ENCODE assay signal across 14 cellular contexts in the genomic region with DNA sequence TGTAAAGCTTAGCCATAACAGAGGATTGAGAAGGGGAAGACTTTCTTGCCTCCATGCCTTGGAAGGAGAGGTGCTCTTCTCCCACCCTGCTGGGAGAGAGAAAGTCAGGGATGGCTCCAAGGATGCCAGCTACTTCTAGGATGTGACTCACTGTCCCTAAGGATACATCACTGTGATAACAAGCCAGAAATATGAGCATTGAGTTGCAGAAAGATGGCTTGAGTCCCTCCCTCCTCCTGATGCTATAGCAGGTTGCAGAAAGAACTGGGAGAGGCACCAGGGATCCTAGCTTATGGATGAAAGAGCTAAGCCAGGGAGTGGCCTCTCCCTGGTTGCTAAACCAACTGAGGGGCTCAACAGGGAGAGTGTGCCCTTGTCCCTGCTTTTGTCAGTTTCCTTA.
"Had no signal": no experiment of that assay in that cellular context is flagged by ENCODE, and none has a peak within 500 bp of the region (broad histone marks: within the 10 kb centered on the region; RNA-seq: fewer than 3 reads in every experiment).

No MANE protein-coding gene starts in this region.

- H3K27ac ChIP-seq: cardiac muscle cell, esophagus muscularis mucosa, gastroesophageal sphincter, upper lobe of left lung had no signal

- H3K4me1 ChIP-seq: esophagus muscularis mucosa, gastroesophageal sphincter had no signal

- H3K4me3 ChIP-seq: cardiac muscle cell, esophagus muscularis mucosa, gastroesophageal sphincter, upper lobe of left lung had no signal

- H3K4me3 Mint-ChIP-seq: activated CD4-positive, alpha-beta memory T cell treated with anti-CD3 and anti-CD28 coated beads, Interleukin-2, amount 10 ng/mL, durations not matched to agents 7 days and 5 days; activated naive CD8-positive, alpha-beta T cell treated with anti-CD3 and anti-CD28 coated beads, Interleukin-2, amount 10 ng/mL, durations not matched to agents 7 days and 5 days; activated T-cell treated with anti-CD3 and anti-CD28 coated beads, Interleukin-2, amount 50 U/mL, for 72 hours had no signal

- H3K36me3 Mint-ChIP-seq: activated naive CD8-positive, alpha-beta T cell treated with anti-CD3 and anti-CD28 coated beads, Interleukin-2, amount 10 ng/mL, durations not matched to agents 7 days and 5 days had no signal

- DNase-seq: activated CD4-positive, alpha-beta memory T cell treated with anti-CD3 and anti-CD28 coated beads, Interleukin-2, amount 10 ng/mL, durations not matched to agents 7 days and 5 days; activated CD4-positive, alpha-beta T cell treated with anti-CD3 and anti-CD28 coated beads for 1 hour; activated gamma-delta T cell treated with Interleukin-2 at 50 U/mL for 16 hours; activated naive CD8-positive, alpha-beta T cell treated with anti-CD3 and anti-CD28 coated beads, Interleukin-2, amount 10 ng/mL, durations not matched to agents 7 days and 5 days; activated T-cell treated with anti-CD3 and anti-CD28 coated beads, Interleukin-2, amount 50 U/mL, for 72 hours; aorta; kidney; left ventricle myocardium superior; stimulated activated CD4-positive, alpha-beta T cell treated with anti-CD3 and anti-CD28 coated beads, Interleukin-2, amount 100 ng/mL, for 48 hours; stimulated activated naive CD4-positive, alpha-beta T cell treated with Interleukin-2 at 50 U/mL for 16 hours; upper lobe of left lung had no signal

- H3K9me3 ChIP-seq: esophagus muscularis mucosa, gastroesophageal sphincter, upper lobe of left lung had no signal

- H3K4me1 Mint-ChIP-seq: activated CD4-positive, alpha-beta memory T cell treated with anti-CD3 and anti-CD28 coated beads, Interleukin-2, amount 10 ng/mL, durations not matched to agents 7 days and 5 days; activated naive CD8-positive, alpha-beta T cell treated with anti-CD3 and anti-CD28 coated beads, Interleukin-2, amount 10 ng/mL, durations not matched to agents 7 days and 5 days had no signal

- H3K27ac Mint-ChIP-seq: activated CD4-positive, alpha-beta memory T cell treated with anti-CD3 and anti-CD28 coated beads, Interleukin-2, amount 10 ng/mL, durations not matched to agents 7 days and 5 days; activated naive CD8-positive, alpha-beta T cell treated with anti-CD3 and anti-CD28 coated beads, Interleukin-2, amount 10 ng/mL, durations not matched to agents 7 days and 5 days; activated T-cell treated with anti-CD3 and anti-CD28 coated beads, Interleukin-2, amount 50 U/mL, for 72 hours had no signal

- H3K27me3 ChIP-seq: esophagus muscularis mucosa, upper lobe of left lung had no signal

- H3K9me3 Mint-ChIP-seq: activated CD4-positive, alpha-beta memory T cell treated with anti-CD3 and anti-CD28 coated beads, Interleukin-2, amount 10 ng/mL, durations not matched to agents 7 days and 5 days; activated naive CD8-positive, alpha-beta T cell treated with anti-CD3 and anti-CD28 coated beads, Interleukin-2, amount 10 ng/mL, durations not matched to agents 7 days and 5 days; activated T-cell treated with anti-CD3 and anti-CD28 coated beads, Interleukin-2, amount 50 U/mL, for 72 hours had no signal

- H3K36me3 ChIP-seq: cardiac muscle cell, esophagus muscularis mucosa, gastroesophageal sphincter, upper lobe of left lung had no signal

- ATAC-seq: activated T-cell treated with anti-CD3 and anti-CD28 coated beads, Interleukin-2, amount 50 U/mL, for 72 hours; gastroesophageal sphincter; left ventricle myocardium superior had no signal
